ENCODE assay signal across 18 cellular contexts in the genomic region with DNA sequence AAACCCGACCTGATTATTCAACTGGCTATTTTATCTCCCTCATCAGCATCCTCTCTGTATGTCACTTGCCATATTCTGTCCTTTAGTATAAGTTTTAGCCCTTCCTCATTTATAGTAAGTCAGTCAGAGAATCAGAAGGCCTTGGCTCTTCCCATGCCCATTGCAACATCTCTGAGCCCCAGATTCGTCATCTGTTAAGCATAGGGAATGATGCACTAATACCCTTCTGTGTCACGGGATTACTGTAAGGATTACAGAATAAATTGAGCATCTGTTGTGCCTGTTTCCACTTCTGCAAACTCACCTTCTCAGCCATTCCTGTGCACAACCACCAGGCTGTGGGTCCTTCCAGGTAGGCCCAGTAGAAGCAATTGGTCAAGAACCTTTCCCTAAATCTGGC.
"Had no signal": no experiment of that assay in that cellular context is flagged by ENCODE, and none has a peak within 500 bp of the region (broad histone marks: within the 10 kb centered on the region; RNA-seq: fewer than 3 reads in every experiment).

No MANE protein-coding gene starts in this region.

- H3K9me3 Mint-ChIP-seq: activated B cell treated with CpG ODN at 0.5 μM for 24 hours; activated T-cell treated with anti-CD3 and anti-CD28 coated beads, Interleukin-2, amount 50 U/mL, for 72 hours had no signal

- H3K27me3 Mint-ChIP-seq: activated B cell treated with CpG ODN at 0.5 μM for 24 hours had no signal

- H3K4me1 ChIP-seq: body of pancreas, colonic mucosa, sigmoid colon had no signal

- H3K27ac ChIP-seq: body of pancreas, colonic mucosa, left ventricle myocardium inferior, ovary, sigmoid colon had no signal

- ATAC-seq: activated CD8-positive, alpha-beta T cell treated with anti-CD3 and anti-CD28 coated beads, Interleukin-2, amount 10 ng/mL, durations not matched to agents 7 days and 5 days; activated T-cell treated with anti-CD3 and anti-CD28 coated beads, Interleukin-2, amount 50 U/mL, for 72 hours; body of pancreas; naive thymus-derived CD4-positive, alpha-beta T cell had no signal

- H3K4me1 Mint-ChIP-seq: activated B cell treated with CpG ODN at 0.5 μM for 24 hours; naive thymus-derived CD4-positive, alpha-beta T cell had no signal

- DNase-seq: activated B cell treated with CpG ODN at 0.5 μM for 24 hours; activated CD4-positive, alpha-beta T cell treated with anti-CD3 and anti-CD28 coated beads for 48 hours; activated CD8-positive, alpha-beta memory T cell treated with anti-CD3 and anti-CD28 coated beads, Interleukin-2, amount 50 U/mL, for 48 hours; activated CD8-positive, alpha-beta T cell treated with anti-CD3 and anti-CD28 coated beads, Interleukin-2, amount 10 ng/mL, durations not matched to agents 7 days and 5 days; activated gamma-delta T cell; activated T-cell treated with anti-CD3 and anti-CD28 coated beads, Interleukin-2, amount 50 U/mL, for 72 hours; amygdala; body of pancreas; central memory CD4-positive, alpha-beta T cell; colonic mucosa; hippocampal formation; left ventricle myocardium inferior; naive thymus-derived CD4-positive, alpha-beta T cell; ovary; sigmoid colon; stimulated activated CD4-positive, alpha-beta T cell treated with anti-CD3 and anti-CD28 coated beads, Interleukin-2, amount 100 ng/mL, for 24 hours; T-helper 2 cell had no signal

- H3K27me3 ChIP-seq: body of pancreas, colonic mucosa, ovary, sigmoid colon had no signal

- H3K4me3 Mint-ChIP-seq: activated B cell treated with CpG ODN at 0.5 μM for 24 hours; activated CD8-positive, alpha-beta T cell treated with anti-CD3 and anti-CD28 coated beads, Interleukin-2, amount 10 ng/mL, durations not matched to agents 7 days and 5 days; activated naive CD8-positive, alpha-beta T cell; activated T-cell treated with anti-CD3 and anti-CD28 coated beads, Interleukin-2, amount 50 U/mL, for 72 hours; naive thymus-derived CD4-positive, alpha-beta T cell had no signal

- H3K36me3 Mint-ChIP-seq: activated naive CD8-positive, alpha-beta T cell had no signal

- H3K9me3 ChIP-seq: body of pancreas, colonic mucosa, left ventricle myocardium inferior, ovary, sigmoid colon had no signal

- H3K4me3 ChIP-seq: body of pancreas, colonic mucosa, left ventricle myocardium inferior, ovary, sigmoid colon had no signal

- H3K36me3 ChIP-seq: colonic mucosa, ovary had no signal

- H3K27ac Mint-ChIP-seq: activated B cell treated with CpG ODN at 0.5 μM for 24 hours; activated CD8-positive, alpha-beta T cell treated with anti-CD3 and anti-CD28 coated beads, Interleukin-2, amount 10 ng/mL, durations not matched to agents 7 days and 5 days; activated naive CD8-positive, alpha-beta T cell; activated T-cell treated with anti-CD3 and anti-CD28 coated beads, Interleukin-2, amount 50 U/mL, for 72 hours; naive thymus-derived CD4-positive, alpha-beta T cell had no signal
